Comparison of ENCODE assay signal across 2 cellular contexts in the genomic region with DNA sequence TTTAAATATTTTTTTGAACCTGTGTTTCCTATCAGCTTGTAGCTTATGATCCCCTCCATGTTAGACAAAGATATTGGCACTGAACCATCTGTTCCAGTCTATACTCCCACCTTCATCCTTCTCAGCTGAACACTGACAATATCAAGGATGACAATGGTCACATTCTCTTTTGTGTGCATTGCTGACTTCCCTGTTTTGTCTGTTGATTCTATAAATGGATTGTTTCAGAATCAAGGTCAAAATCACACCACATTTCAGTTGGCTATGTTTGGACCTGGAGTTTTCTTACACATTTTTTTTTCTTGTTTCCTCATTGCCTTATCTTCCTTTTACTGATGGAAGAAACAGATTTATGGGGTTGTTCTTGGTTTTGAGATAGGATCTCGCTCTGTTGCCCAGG.
TF ChIP-seq lines count a peak whose summit lies in the region.

No MANE protein-coding gene starts in this region.

TF ChIP-seq in HCT116, 20 proteins besides CTCF, POLR2A, EP300 and RAD21:
- no peak for TF ChIP-seq SIN3A (IDR thresholded peaks at IDR 0.05; ENCODE audit: low read depth)
- TF ChIP-seq ZNF274 (IDR thresholded peaks at IDR 0.05; ENCODE audit: low read depth, low read length) = no peak
- TF ChIP-seq CEBPB (IDR thresholded peaks at IDR 0.05; ENCODE audit: low read depth) = no peak
- no peak for TF ChIP-seq FOSL1 (IDR thresholded peaks at IDR 0.05; ENCODE audit: low read depth)
- TF ChIP-seq, protein P1, sequence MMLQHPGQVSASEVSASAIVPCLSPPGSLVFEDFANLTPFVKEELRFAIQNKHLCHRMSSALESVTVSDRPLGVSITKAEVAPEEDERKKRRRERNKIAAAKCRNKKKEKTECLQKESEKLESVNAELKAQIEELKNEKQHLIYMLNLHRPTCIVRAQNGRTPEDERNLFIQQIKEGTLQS (IDR thresholded peaks at IDR 0.05) = no peak
- TF ChIP-seq, protein P2, sequence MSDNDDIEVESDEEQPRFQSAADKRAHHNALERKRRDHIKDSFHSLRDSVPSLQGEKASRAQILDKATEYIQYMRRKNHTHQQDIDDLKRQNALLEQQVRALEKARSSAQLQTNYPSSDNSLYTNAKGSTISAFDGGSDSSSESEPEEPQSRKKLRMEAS (IDR thresholded peaks at IDR 0.05) = no peak
- TF ChIP-seq EZH2 (IDR thresholded peaks at IDR 0.05) = no peak
- TF ChIP-seq TCF7L2 (IDR thresholded peaks at IDR 0.05; ENCODE audit: borderline replicate concordance, extremely low read depth, insufficient read depth, insufficient read length) = no peak
- no peak for TF ChIP-seq EZH2phosphoT487 (IDR thresholded peaks at IDR 0.05; ENCODE audit: borderline replicate concordance)
- TF ChIP-seq, protein P3, sequence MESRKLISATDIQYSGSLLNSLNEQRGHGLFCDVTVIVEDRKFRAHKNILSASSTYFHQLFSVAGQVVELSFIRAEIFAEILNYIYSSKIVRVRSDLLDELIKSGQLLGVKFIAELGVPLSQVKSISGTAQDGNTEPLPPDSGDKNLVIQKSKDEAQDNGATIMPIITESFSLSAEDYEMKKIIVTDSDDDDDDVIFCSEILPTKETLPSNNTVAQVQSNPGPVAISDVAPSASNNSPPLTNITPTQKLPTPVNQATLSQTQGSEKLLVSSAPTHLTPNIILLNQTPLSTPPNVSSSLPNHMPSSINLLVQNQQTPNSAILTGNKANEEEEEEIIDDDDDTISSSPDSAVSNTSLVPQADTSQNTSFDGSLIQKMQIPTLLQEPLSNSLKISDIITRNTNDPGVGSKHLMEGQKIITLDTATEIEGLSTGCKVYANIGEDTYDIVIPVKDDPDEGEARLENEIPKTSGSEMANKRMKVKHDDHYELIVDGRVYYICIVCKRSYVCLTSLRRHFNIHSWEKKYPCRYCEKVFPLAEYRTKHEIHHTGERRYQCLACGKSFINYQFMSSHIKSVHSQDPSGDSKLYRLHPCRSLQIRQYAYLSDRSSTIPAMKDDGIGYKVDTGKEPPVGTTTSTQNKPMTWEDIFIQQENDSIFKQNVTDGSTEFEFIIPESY (IDR thresholded peaks at IDR 0.05; ENCODE audit: extremely low read depth, insufficient replicate concordance, low read length) = no peak
- TF ChIP-seq SRF (IDR thresholded peaks at IDR 0.05; ENCODE audit: low read depth) = no peak

TF ChIP-seq in endothelial cell of umbilical vein, 7 proteins besides CTCF, POLR2A, EP300 and RAD21:
- TF ChIP-seq, protein P2 (IDR thresholded peaks at IDR 0.05; ENCODE audit: insufficient read depth, insufficient read length) = no peak
- TF ChIP-seq MYC (IDR thresholded peaks at IDR 0.05; ENCODE audit: low read depth, low read length) (no peak), JUN (IDR thresholded peaks at IDR 0.05; ENCODE audit: borderline replicate concordance, insufficient read depth, insufficient read length, low read depth) (no peak), POLR2AphosphoS5 (IDR thresholded peaks at IDR 0.05; ENCODE audit: insufficient read depth, low read depth, low read length) (no peak), EZH2 (IDR thresholded peaks at IDR 0.05; ENCODE audit: borderline replicate concordance, low read depth, low read length, severe bottlenecking) (no peak), FOS (IDR thresholded peaks at IDR 0.05; ENCODE audit: borderline replicate concordance, insufficient read depth, low read length) (no peak), GATA2 (IDR thresholded peaks at IDR 0.05; ENCODE audit: insufficient read depth, insufficient read length, low read depth, low read length) (no peak)
